ENCODE assay signal across 8 cellular contexts in the genomic region with DNA sequence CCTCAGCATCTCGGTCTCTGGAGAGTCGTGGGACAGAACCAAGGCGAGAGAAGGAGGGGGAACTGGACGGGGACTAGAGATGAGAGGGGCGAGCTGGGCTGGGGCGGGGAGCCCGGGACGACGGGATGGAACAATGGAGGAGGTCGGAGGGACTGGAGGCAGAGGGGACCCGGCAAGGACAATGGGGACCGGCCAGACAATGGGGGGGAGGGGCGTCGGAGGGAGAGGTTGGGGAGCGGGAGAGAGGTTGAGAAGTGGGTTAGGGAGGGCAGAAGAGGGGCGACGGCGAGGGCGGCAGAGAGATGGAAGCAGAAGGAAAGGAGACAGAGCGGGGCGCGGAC. TPM values are rescaled to one million over a fixed set of nuclear protein-coding genes. Genes with fewer than 3 reads are reported as not detected.
DNase-seq lines count a peak whose midpoint lies in the region; ATAC-seq and TF ChIP-seq lines count a peak whose summit lies in the region.

No MANE protein-coding gene starts in this region.

- no peaks in the 10 kb centered on the region for H4K20me1 ChIP-seq in mammary epithelial cell (ENCODE audit: insufficient read depth, low read length)

- H3K4me1 ChIP-seq in heart right ventricle (peaks cover 0 to 40% (median 29%) of the 10 kb centered on the region in 9 donors), mammary epithelial cell (ENCODE audit: insufficient read depth, low read length) (peaks cover 18% of the 10 kb centered on the region), mesodermal cell (ENCODE audit: control insufficient read depth, insufficient read depth, low read length, poor library complexity, severe bottlenecking) (peaks cover 13% of the 10 kb centered on the region), urinary bladder (ENCODE audit: insufficient read depth) (peaks cover 2% of the 10 kb centered on the region)

- H3K27me3 ChIP-seq in heart right ventricle: peaks cover 0 to 93% (median 70%) of the 10 kb centered on the region in 7 donors
- no peaks in the 10 kb centered on the region for H3K27me3 ChIP-seq in mammary epithelial cell (ENCODE audit: insufficient read depth, low read length)

- dilution Hi-C loops in mammary epithelial cell (cut with HindIII; ENCODE audit: low sequenced_read_pairs): no loop called here

- ATAC-seq in heart right ventricle: peak in 4 of 8 donors; percentile 9 to 23 (median 16)
- ATAC-seq in HG02852 (IDR thresholded peaks at IDR 0.05; ENCODE audit: unreplicated experiment): no peak

- H3K4me2 ChIP-seq in mammary epithelial cell (ENCODE audit: insufficient read depth, low read depth, low read length): peak overlapping the region; percentile 97

- H3K27ac ChIP-seq in heart right ventricle (peak overlapping the region in 3 of 10 donors; percentile 29 to 53 (median 46)), mammary epithelial cell (ENCODE audit: insufficient read depth, low read depth, low read length) (no peak overlapping the region), mesodermal cell (ENCODE audit: low read depth, low read length, severe bottlenecking) (no peak overlapping the region), urinary bladder (ENCODE audit: low read depth) (no peak overlapping the region)

- H3K9me3 ChIP-seq in heart right ventricle: no peaks in the 10 kb centered on the region
- H3K9me3 ChIP-seq in mammary epithelial cell (replicated peaks; ENCODE audit: insufficient read depth, low read length): no peaks in the 10 kb centered on the region
- no peaks in the 10 kb centered on the region for H3K9me3 ChIP-seq in mesodermal cell (ENCODE audit: control insufficient read depth, low read length)

- BruUV-seq in mammary epithelial cell (replicated peaks; lab: Mats Ljungman, UMichigan): no TSS peak

- H3K36me3 ChIP-seq in heart right ventricle: no peaks in the 10 kb centered on the region
- no peaks in the 10 kb centered on the region for H3K36me3 ChIP-seq in mammary epithelial cell (ENCODE audit: insufficient read depth, low read length)
- no peaks in the 10 kb centered on the region for H3K36me3 ChIP-seq in mesodermal cell (ENCODE audit: control insufficient read depth, insufficient read depth, low read length)
- no peaks in the 10 kb centered on the region for H3K36me3 ChIP-seq in urinary bladder (ENCODE audit: insufficient read depth)

- H2AFZ ChIP-seq in mammary epithelial cell (ENCODE audit: low read depth, low read length): peak overlapping the region; percentile 84

- H3K4me3 ChIP-seq in heart right ventricle: peak overlapping the region; percentile 36 to 68 (median 62)
- H3K4me3 ChIP-seq in mammary epithelial cell (replicated peaks in 1 of 3; ENCODE audit: insufficient read depth in 1 of 3, low read depth in 2 of 3, low read length in 3 of 3): peak overlapping the region; percentile 60 to 79 (median 63)
- peak overlapping the region; percentile 37 for H3K4me3 ChIP-seq in mesodermal cell (ENCODE audit: extremely low read depth, insufficient read depth, low read length, poor library complexity, severe bottlenecking)
- H3K4me3 ChIP-seq in urinary bladder (ENCODE audit: low read depth, low read length): peak overlapping the region; percentile 6

- in situ Hi-C loops in mammary epithelial cell (cut with MboI; ENCODE audit: low sequenced_read_pairs in 2 of 2): loop anchor here (5.0 to 10.0 kb wide), 3 partner anchors 51 to 61 kb away; no protein-coding TSS in a partner anchor

- intact Hi-C loops in heart right ventricle (cut with DNase I) (loop anchor here (1.0 to 10.0 kb wide), 5 partner anchors 51 to 61 kb away; no protein-coding TSS in a partner anchor), cardiac septum (cut with DNase I) (loop anchor here (2.0 kb wide), 2 partner anchors 19 to 61 kb away; no protein-coding TSS in a partner anchor), mammary epithelial cell (cut with micrococcal nuclease) (loop anchor here (1.0 to 2.0 kb wide), 3 partner anchors 52 to 181 kb away; no protein-coding TSS in a partner anchor)

- TF ChIP-seq CTCF in heart right ventricle (IDR thresholded peaks at IDR 0.05) (no peak), mammary epithelial cell (conservative IDR thresholded peaks at IDR 0.05 in 1 of 2, IDR thresholded peaks at IDR 0.05 in 1 of 2; ENCODE audit: extremely low read depth in 1 of 2, insufficient read depth in 1 of 2, low read depth in 1 of 2, low read length in 2 of 2) (no peak)

- CTCF ChIA-PET in mammary epithelial cell (lab: Charles Lee; ENCODE audit: low non-redundant PET): interaction anchor here (0.6 kb wide), 1 partner anchor 1078 kb away, joined by 3 read pairs; no protein-coding TSS in a partner anchor

- 1 to 2% methylated on average over 22 of the region's 22 CpGs for WGBS in heart right ventricle, 2 donors
- no CpG with 5 or more reads among the region's 22 CpGs for WGBS in mammary epithelial cell (ENCODE audit: low coverage, missing lambda C conversion rate)
- 2 to 5% methylated on average over 10 to 19 of the region's 22 CpGs for WGBS in mesodermal cell (ENCODE audit: insufficient coverage in 2 of 2), 2 experiments
- 2% methylated on average over 22 of the region's 22 CpGs for WGBS in urinary bladder

- H3K9ac ChIP-seq in mammary epithelial cell (ENCODE audit: insufficient read depth, low read length): no peak overlapping the region

- DNase-seq in heart right ventricle: no peak
- no peak for DNase-seq in cardiac septum (ENCODE audit: low spot score)
- no peak for DNase-seq in mammary epithelial cell
- no peak for DNase-seq in COR-L47 (lab: John Stamatoyannopoulos, UW)
- no peak for DNase-seq in kidney glomerular epithelial cell (lab: John Stamatoyannopoulos, UW)

- H3K79me2 ChIP-seq in mammary epithelial cell (ENCODE audit: insufficient read depth, low read length): peaks cover 5% of the 10 kb centered on the region

RNA-seq across cellular contexts. Expression of a gene that starts 0.7 kb away (rescaled TPM):
- total RNA-seq in heart right ventricle (10 to 100 TPM in 4 of 10 donors, 1 to 10 TPM in 6; 1.8 to 22.9 (median 2.7) TPM), cardiac septum (9.9 TPM), mammary epithelial cell (10 to 100 TPM; 16.3 to 25.5 TPM), urinary bladder (11.7 TPM)
- polyA plus RNA-seq in heart right ventricle (1 to 10 TPM; 6.4 to 7.2 TPM), mammary epithelial cell (33.5 TPM), urinary bladder (18.4 TPM)
- polyA minus RNA-seq in mammary epithelial cell: 17.4 TPM
- polyA plus RNA-seq in mesodermal cell (2013, experiment 1 of 2): 36.0 TPM
- 31.0 TPM for polyA plus RNA-seq in mesodermal cell (2013, experiment 2 of 2)

Comparison
In these comparisons a context has a peak if more than half of its experiments do, and no peak if none do; other contexts are left out.
1. H3K4me3 ChIP-seq: peak in every context shown above with its lines; median percentile 63 in mammary epithelial cell; 62 in heart right ventricle; 37 in mesodermal cell; 6 in urinary bladder.